34 cellular contexts compared by ENCODE assay signal in genomic region chr9:74598874-74599273, GRCh38.
"Had no signal": no experiment of that assay in that cellular context is flagged by ENCODE, and none has a peak within 500 bp of the region (broad histone marks: within the 10 kb centered on the region; RNA-seq: fewer than 3 reads in every experiment).

No MANE protein-coding gene starts in this region.

- H3K27me3 ChIP-seq: MG63 had no signal

- H3K4me3 ChIP-seq: MG63 had no signal

- H3K9me3 ChIP-seq: MG63 had no signal

- H3K36me3 ChIP-seq: MG63 had no signal

- DNase-seq: Karpas-422, Kasumi-1, KBM-7, KG1, MG63, MM.1S, MV-4-11, NCI-H1048, NCI-H1092, NCI-H1092 treated with DMSO at 0.1 percent for 48 hours, NCI-H1105, NCI-H1105 treated with DMSO at 0.1 percent for 48 hours, NCI-H1417, NCI-H1417 treated with DMSO at 0.1 percent for 48 hours, NCI-H1436, NCI-H1436 treated with DMSO at 0.1 percent for 48 hours, NCI-H146, NCI-H1694, NCI-H1694 treated with DMSO at 0.1 percent for 48 hours, NCI-H187, NCI-H1930, NCI-H2029, NCI-H2029 treated with DMSO at 0.1 percent for 48 hours, NCI-H2081, NCI-H2081 treated with DMSO at 0.1 percent for 48 hours, NCI-H2107, NCI-H2171, NCI-H2171 treated with DMSO at 0.1 percent for 48 hours, NCI-H2227 treated with DMSO at 0.1 percent for 48 hours, NCI-H226, NCI-H345, NCI-H446, NCI-H446 treated with DMSO at 0.1 percent for 48 hours, NCI-H510A had no signal
